ENCODE assay signal across 23 cellular contexts in the genomic region with DNA sequence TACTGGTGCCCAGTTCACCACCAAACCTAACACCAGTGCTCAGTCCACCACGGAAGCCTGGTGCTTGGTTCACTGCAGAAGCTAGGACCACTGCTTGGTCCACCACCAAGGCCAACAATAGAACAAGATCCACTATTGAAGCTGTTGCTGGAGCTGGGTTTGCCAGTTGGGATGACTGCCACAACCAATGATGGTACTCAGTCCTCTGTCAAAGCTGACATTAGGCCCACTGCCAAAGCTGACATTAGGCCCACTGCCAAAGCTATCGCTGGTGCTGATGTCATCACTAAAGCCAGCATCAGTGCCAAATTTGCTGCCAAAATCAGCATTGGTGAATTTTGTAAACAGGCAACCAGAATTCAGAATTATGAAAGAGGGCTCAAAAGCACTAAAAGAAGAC.
DNase-seq lines count a peak whose midpoint lies in the region.
"Had no signal": no experiment of that assay in that cellular context is flagged by ENCODE, and none has a peak within 500 bp of the region (broad histone marks: within the 10 kb centered on the region; RNA-seq: fewer than 3 reads in every experiment).

No MANE protein-coding gene starts in this region.

- no peak overlapping the region for H2AFZ ChIP-seq in mesenchymal stem cell (ENCODE audit: low read depth, low read length)
- H2AFZ ChIP-seq: neural progenitor cell had no signal

- no peaks in the 10 kb centered on the region for H3K9me3 ChIP-seq in mesenchymal stem cell (ENCODE audit: control insufficient read depth, low read length)
- H3K9me3 ChIP-seq: BLaER1 treated with 17β-estradiol and CSF1 and Interleukin-3, amounts not matched to agents 10 nM and 100 nM; esophagus muscularis mucosa; psoas muscle; stomach had no signal

- no peak overlapping the region for H3K4me2 ChIP-seq in mesenchymal stem cell (ENCODE audit: low read length, poor library complexity, severe bottlenecking)
- H3K4me2 ChIP-seq: BLaER1 treated with 17β-estradiol and CSF1 and Interleukin-3, amounts not matched to agents 10 nM and 100 nM; neural progenitor cell had no signal

- peaks cover 1% of the 10 kb centered on the region for H3K4me1 ChIP-seq in mesenchymal stem cell (ENCODE audit: control insufficient read depth, insufficient read depth, low read depth, low read length)
- H3K4me1 ChIP-seq: BLaER1 treated with 17β-estradiol and CSF1 and Interleukin-3, amounts not matched to agents 10 nM and 100 nM; esophagus muscularis mucosa; neural progenitor cell; psoas muscle; stomach had no signal

- no peak overlapping the region for H3K4me3 ChIP-seq in mesenchymal stem cell (ENCODE audit: insufficient read depth in 1 of 2, low read depth in 1 of 2, low read length in 2 of 2)
- no peak overlapping the region for H3K4me3 ChIP-seq in H7 (ENCODE audit: insufficient read depth, low read depth, low read length)
- H3K4me3 ChIP-seq: BLaER1 treated with 17β-estradiol and CSF1 and Interleukin-3, amounts not matched to agents 10 nM and 100 nM; esophagus muscularis mucosa; mucosa of descending colon; neural progenitor cell; psoas muscle; stomach had no signal

- H3K36me3 ChIP-seq in mesenchymal stem cell (ENCODE audit: control insufficient read depth in 1 of 2, insufficient read depth in 2 of 2, low read depth in 1 of 2, low read length in 2 of 2) (no peaks in the 10 kb centered on the region), H7 (replicated peaks; ENCODE audit: control insufficient read depth, insufficient read depth, low read length) (no peaks in the 10 kb centered on the region)
- H3K36me3 ChIP-seq: BLaER1 treated with 17β-estradiol and CSF1 and Interleukin-3, amounts not matched to agents 10 nM and 100 nM; esophagus muscularis mucosa; neural progenitor cell; stomach had no signal

- H2BK12ac ChIP-seq in mesenchymal stem cell (ENCODE audit: low read length in 2 of 2): no peak overlapping the region

- H3K27me3 ChIP-seq in mesenchymal stem cell (ENCODE audit: control insufficient read depth in 1 of 2, insufficient read depth in 1 of 2, low read length in 2 of 2): no peaks in the 10 kb centered on the region
- no peaks in the 10 kb centered on the region for H3K27me3 ChIP-seq in H7 (ENCODE audit: control insufficient read depth, insufficient read depth, low read length)
- H3K27me3 ChIP-seq: BLaER1 treated with 17β-estradiol and CSF1 and Interleukin-3, amounts not matched to agents 10 nM and 100 nM; esophagus muscularis mucosa; neural progenitor cell; stomach had no signal

- H2BK120ac ChIP-seq in mesenchymal stem cell (ENCODE audit: low read depth, low read length): no peak overlapping the region

- no peak overlapping the region for H3K27ac ChIP-seq in mesenchymal stem cell (ENCODE audit: low read length, poor library complexity, severe bottlenecking)
- H3K27ac ChIP-seq: BLaER1 treated with 17β-estradiol and CSF1 and Interleukin-3, amounts not matched to agents 10 nM and 100 nM; esophagus muscularis mucosa; HL-60; neural progenitor cell; psoas muscle; stomach had no signal

- H4K91ac ChIP-seq in mesenchymal stem cell (ENCODE audit: low read length): no peak overlapping the region

- H2AK5ac ChIP-seq in mesenchymal stem cell (ENCODE audit: low read length, severe bottlenecking): peak overlapping the region; percentile 19

- H4K8ac ChIP-seq in mesenchymal stem cell (ENCODE audit: low read length): no peak overlapping the region

- H3K23ac ChIP-seq in mesenchymal stem cell (ENCODE audit: low read length in 2 of 2): no peak overlapping the region

- no peak overlapping the region for H2BK5ac ChIP-seq in mesenchymal stem cell (ENCODE audit: low read depth, low read length, poor library complexity, severe bottlenecking)

- H3K4ac ChIP-seq in mesenchymal stem cell (ENCODE audit: low read depth in 1 of 2, low read length in 2 of 2): no peak overlapping the region

- 88% methylated on average over 2 of the region's 2 CpGs for WGBS in mesenchymal stem cell

- H3K14ac ChIP-seq in mesenchymal stem cell (ENCODE audit: low read length in 2 of 2): peak overlapping the region in 1 of 2 experiments; percentile 48

- H3K79me1 ChIP-seq in mesenchymal stem cell (replicated peaks; ENCODE audit: low read length, poor library complexity, severe bottlenecking): no peaks in the 10 kb centered on the region

- no peak overlapping the region for H2BK15ac ChIP-seq in mesenchymal stem cell (ENCODE audit: low read depth, poor library complexity, severe bottlenecking)

- no peak overlapping the region for H3K18ac ChIP-seq in mesenchymal stem cell (ENCODE audit: low read depth in 1 of 2, low read length in 2 of 2)

- DNase-seq in NCI-H2196 (lab: John Stamatoyannopoulos, UW; ENCODE audit: unreplicated experiment) (peak; percentile 7), NCI-H2196 treated with DMSO at 0.1 percent for 48 hours (lab: John Stamatoyannopoulos, UW; ENCODE audit: unreplicated experiment) (no peak), NCI-H2029 (lab: John Stamatoyannopoulos, UW) (peak; percentile 9), astrocyte of the hippocampus (ENCODE audit: low read depth, low spot score) (peak; percentile 2), mesenchymal stem cell (no peak), T-helper 9 cell (no peak), H7 (no peak), DMS 273 (lab: John Stamatoyannopoulos, UW; ENCODE audit: unreplicated experiment) (no peak)
- DNase-seq: activated CD4-positive, alpha-beta T cell treated with anti-CD3 and anti-CD28 coated beads, Interleukin-2, amount 50 U/mL, for 1 hour; activated CD8-positive, alpha-beta memory T cell treated with anti-CD3 and anti-CD28 coated beads, Interleukin-2, amount 50 U/mL, for 4 hours; activated effector memory CD4-positive, alpha-beta T cell treated with anti-CD3 and anti-CD28 coated beads, Interleukin-2, amount 50 U/mL, for 16 hours; GDM1; mucosa of descending colon; NCI-H1092; NCI-H2227 treated with DMSO at 0.1 percent for 48 hours; NK-92 treated with Interleukin-12 subunit alpha and Interleukin-12 subunit beta, amount 100 ng/mL, for 24 hours; psoas muscle; stimulated activated CD4-positive, alpha-beta T cell treated with anti-CD3 and anti-CD28 coated beads, Interleukin-4, amount 100 ng/mL, for 24 hours; stomach had no signal

- no peak overlapping the region for H3K9ac ChIP-seq in mesenchymal stem cell (ENCODE audit: low read length)
- H3K9ac ChIP-seq: BLaER1 treated with 17β-estradiol and CSF1 and Interleukin-3, amounts not matched to agents 10 nM and 100 nM; neural progenitor cell had no signal

Comparison
In these comparisons a context has a peak if more than half of its experiments do, and no peak if none do; other contexts are left out.
1. DNase-seq: peak in NCI-H2196 (single experiment), NCI-H2029 (single experiment) and astrocyte of the hippocampus (single experiment); none in NCI-H2196 treated with DMSO at 0.1 percent for 48 hours (single experiment), mesenchymal stem cell (single experiment), T-helper 9 cell (single experiment), H7 (single experiment) and DMS 273 (single experiment).